In genomic region chr2:191678437-191679110, GRCh38 we compare ENCODE assay signal across 8 cellular contexts. TPM values are rescaled to one million over a fixed set of nuclear protein-coding genes. Genes with fewer than 3 reads are reported as not detected.
A peak's percentile ranks its signal among the peaks of the same experiment; 100 is the strongest.
DNase-seq lines count a peak whose midpoint lies in the region; ATAC-seq, FAIRE-seq and TF ChIP-seq lines count a peak whose summit lies in the region.

No MANE protein-coding gene starts in this region.

- H3K4me3 Mint-ChIP-seq in CD14-positive monocyte = peak overlapping the region; percentile 92 to 96

- peaks cover 24% of the 10 kb centered on the region in 2 donors for H3K36me3 Mint-ChIP-seq in CD14-positive monocyte

- no peak for TF ChIP-seq CTCF in CD14-positive monocyte (IDR thresholded peaks at IDR 0.05)
- no peak for TF ChIP-seq CTCF in VCaP (conservative IDR thresholded peaks at IDR 0.05)
- no peak for TF ChIP-seq CTCF in bronchial epithelial cell (IDR thresholded peaks at IDR 0.05; ENCODE audit: insufficient read depth, low read length, severe bottlenecking)

- peaks cover 0 to 4% (median 2%) of the 10 kb centered on the region in 7 donors for H3K9me3 Mint-ChIP-seq in CD14-positive monocyte

- H3K27me3 Mint-ChIP-seq in CD14-positive monocyte (ENCODE audit: low read depth in 3 of 3) = peaks cover 0 to 5% (median 0%) of the 10 kb centered on the region in 3 donors

- FAIRE-seq in bronchial epithelial cell (lab: Jason Lieb, UNC) = no peak

- ATAC-seq in GM19455 (IDR thresholded peaks at IDR 0.05; ENCODE audit: unreplicated experiment) = peak; percentile 8

- DNase-seq in CD14-positive monocyte (ENCODE audit: low spot score) (peak; percentile 44), HT-29 (ENCODE audit: low spot score) (peak; percentile 65), bronchial epithelial cell (ENCODE audit: low read depth) (peak; percentile 49), left kidney (ENCODE audit: low read depth, low spot score) (peak; percentile 74), putamen (ENCODE audit: low spot score) (no peak)
- peak; percentile 68 for DNase-seq in stimulated activated CD4-positive, alpha-beta T cell treated with anti-CD3 and anti-CD28 coated beads, Interleukin-4, amount 100 ng/mL, for 24 hours

- H3K36me3 ChIP-seq in bronchial epithelial cell (ENCODE audit: control insufficient read depth, insufficient read depth, low read length) = peaks cover 2% of the 10 kb centered on the region

- H3K27me3 ChIP-seq in bronchial epithelial cell (ENCODE audit: control insufficient read depth, insufficient read depth, low read length) = no peaks in the 10 kb centered on the region

- peak overlapping the region; percentile 68 for H3K4me3 ChIP-seq in bronchial epithelial cell (ENCODE audit: low read depth, low read length)

- peak overlapping the region; percentile 72 for H3K27ac ChIP-seq in VCaP

- H3K27ac Mint-ChIP-seq in CD14-positive monocyte = peak overlapping the region; percentile 89 to 100 (median 100)

- intact Hi-C loops in CD14-positive monocyte (cut with micrococcal nuclease) = loop anchor here (5.0 kb wide), 2 partner anchors 41 to 56 kb away; no protein-coding TSS in a partner anchor

- H3K4me1 Mint-ChIP-seq in CD14-positive monocyte = peaks cover 64% of the 10 kb centered on the region

RNA-seq across cellular contexts. Expression of gene NABP1, which starts 0.6 kb away (rescaled TPM):
- 10 to 100 TPM in 1 of 2 donors, 1 to 10 TPM in 1; 8.0 to 13.3 TPM for polyA plus RNA-seq in CD14-positive monocyte
- 4.6 and 7.4 TPM in 2 replicates for total RNA-seq in HT-29 (2014; rRNA removed; shearing (Covaris generic))
- 45.5 and 70.0 TPM in 2 replicates for total RNA-seq in bronchial epithelial cell
